Comparison of ENCODE assay signal across 1 cellular context in genomic region chr18:3599235-3599634, GRCh38.
TF ChIP-seq lines count a peak whose summit lies in the region.

No MANE protein-coding gene starts in this region.

TF ChIP-seq in A549, 52 proteins besides CTCF, POLR2A, EP300 and RAD21 (continued from another document):
- TF ChIP-seq, protein P1, sequence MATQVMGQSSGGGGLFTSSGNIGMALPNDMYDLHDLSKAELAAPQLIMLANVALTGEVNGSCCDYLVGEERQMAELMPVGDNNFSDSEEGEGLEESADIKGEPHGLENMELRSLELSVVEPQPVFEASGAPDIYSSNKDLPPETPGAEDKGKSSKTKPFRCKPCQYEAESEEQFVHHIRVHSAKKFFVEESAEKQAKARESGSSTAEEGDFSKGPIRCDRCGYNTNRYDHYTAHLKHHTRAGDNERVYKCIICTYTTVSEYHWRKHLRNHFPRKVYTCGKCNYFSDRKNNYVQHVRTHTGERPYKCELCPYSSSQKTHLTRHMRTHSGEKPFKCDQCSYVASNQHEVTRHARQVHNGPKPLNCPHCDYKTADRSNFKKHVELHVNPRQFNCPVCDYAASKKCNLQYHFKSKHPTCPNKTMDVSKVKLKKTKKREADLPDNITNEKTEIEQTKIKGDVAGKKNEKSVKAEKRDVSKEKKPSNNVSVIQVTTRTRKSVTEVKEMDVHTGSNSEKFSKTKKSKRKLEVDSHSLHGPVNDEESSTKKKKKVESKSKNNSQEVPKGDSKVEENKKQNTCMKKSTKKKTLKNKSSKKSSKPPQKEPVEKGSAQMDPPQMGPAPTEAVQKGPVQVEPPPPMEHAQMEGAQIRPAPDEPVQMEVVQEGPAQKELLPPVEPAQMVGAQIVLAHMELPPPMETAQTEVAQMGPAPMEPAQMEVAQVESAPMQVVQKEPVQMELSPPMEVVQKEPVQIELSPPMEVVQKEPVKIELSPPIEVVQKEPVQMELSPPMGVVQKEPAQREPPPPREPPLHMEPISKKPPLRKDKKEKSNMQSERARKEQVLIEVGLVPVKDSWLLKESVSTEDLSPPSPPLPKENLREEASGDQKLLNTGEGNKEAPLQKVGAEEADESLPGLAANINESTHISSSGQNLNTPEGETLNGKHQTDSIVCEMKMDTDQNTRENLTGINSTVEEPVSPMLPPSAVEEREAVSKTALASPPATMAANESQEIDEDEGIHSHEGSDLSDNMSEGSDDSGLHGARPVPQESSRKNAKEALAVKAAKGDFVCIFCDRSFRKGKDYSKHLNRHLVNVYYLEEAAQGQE (IDR thresholded peaks at IDR 0.05) = no peak
- TF ChIP-seq ZNF302 (CRISPR knock-in tag; IDR thresholded peaks at IDR 0.05) (no peak), MAFK (IDR thresholded peaks at IDR 0.05; ENCODE audit: partially characterized antibody) (no peak), RCOR1 (IDR thresholded peaks at IDR 0.05; ENCODE audit: low read depth, low read length) (no peak), FOSB (CRISPR knock-in tag; IDR thresholded peaks at IDR 0.05) (no peak), GATA3 (IDR thresholded peaks at IDR 0.05; ENCODE audit: borderline replicate concordance) (no peak), FOXS1 (CRISPR knock-in tag; IDR thresholded peaks at IDR 0.05) (no peak), HOXB5 (CRISPR knock-in tag; IDR thresholded peaks at IDR 0.05) (no peak), NPAS2 (CRISPR knock-in tag; IDR thresholded peaks at IDR 0.05; ENCODE audit: borderline replicate concordance) (no peak), TP53 (CRISPR knock-in tag; IDR thresholded peaks at IDR 0.05) (no peak), HDAC2 (IDR thresholded peaks at IDR 0.05) (no peak)
- TF ChIP-seq, protein P2, sequence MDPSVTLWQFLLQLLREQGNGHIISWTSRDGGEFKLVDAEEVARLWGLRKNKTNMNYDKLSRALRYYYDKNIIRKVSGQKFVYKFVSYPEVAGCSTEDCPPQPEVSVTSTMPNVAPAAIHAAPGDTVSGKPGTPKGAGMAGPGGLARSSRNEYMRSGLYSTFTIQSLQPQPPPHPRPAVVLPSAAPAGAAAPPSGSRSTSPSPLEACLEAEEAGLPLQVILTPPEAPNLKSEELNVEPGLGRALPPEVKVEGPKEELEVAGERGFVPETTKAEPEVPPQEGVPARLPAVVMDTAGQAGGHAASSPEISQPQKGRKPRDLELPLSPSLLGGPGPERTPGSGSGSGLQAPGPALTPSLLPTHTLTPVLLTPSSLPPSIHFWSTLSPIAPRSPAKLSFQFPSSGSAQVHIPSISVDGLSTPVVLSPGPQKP (IDR thresholded peaks at IDR 0.05; ENCODE audit: low read depth, low read length) = no peak
